In genomic region chr6:125257351-125257750, GRCh38 we compare ENCODE assay signal across 21 cellular contexts.
"Had no signal": no experiment of that assay in that cellular context is flagged by ENCODE, and none has a peak within 500 bp of the region (broad histone marks: within the 10 kb centered on the region; RNA-seq: fewer than 3 reads in every experiment).

No MANE protein-coding gene starts in this region.

- DNase-seq: MV-4-11, NCI-H1048, NCI-H1105, NCI-H1417, NCI-H1436 treated with DMSO at 0.1 percent for 48 hours, NCI-H1694, NCI-H187 treated with DMSO at 0.1 percent for 48 hours, NCI-H2029 treated with DMSO at 0.1 percent for 48 hours, NCI-H2227 treated with DMSO at 0.1 percent for 48 hours, NCI-H524 treated with DMSO at 0.1 percent for 48 hours, NCI-H69, NCI-H774, Right ventricle myocardium superior, RPMI8226, SIG-M5 had no signal

- H3K27me3 ChIP-seq: SJSA1 had no signal

- H3K27ac ChIP-seq: SJSA1, SK-N-MC had no signal

- H3K36me3 ChIP-seq: SJSA1 had no signal

- H3K4me3 Mint-ChIP-seq: IgD-negative memory B cell had no signal

- H3K9me3 ChIP-seq: SJSA1 had no signal

- H3K27me3 Mint-ChIP-seq: IgD-negative memory B cell had no signal

- H3K4me3 ChIP-seq: K562, SJSA1, SK-N-MC had no signal

- ATAC-seq: HepG2, K562 had no signal

- FAIRE-seq: HepG2, K562, RCC 7860 had no signal

- H3K36me3 Mint-ChIP-seq: IgD-negative memory B cell had no signal
